ENCODE assay signal across 17 cellular contexts in the genomic region with DNA sequence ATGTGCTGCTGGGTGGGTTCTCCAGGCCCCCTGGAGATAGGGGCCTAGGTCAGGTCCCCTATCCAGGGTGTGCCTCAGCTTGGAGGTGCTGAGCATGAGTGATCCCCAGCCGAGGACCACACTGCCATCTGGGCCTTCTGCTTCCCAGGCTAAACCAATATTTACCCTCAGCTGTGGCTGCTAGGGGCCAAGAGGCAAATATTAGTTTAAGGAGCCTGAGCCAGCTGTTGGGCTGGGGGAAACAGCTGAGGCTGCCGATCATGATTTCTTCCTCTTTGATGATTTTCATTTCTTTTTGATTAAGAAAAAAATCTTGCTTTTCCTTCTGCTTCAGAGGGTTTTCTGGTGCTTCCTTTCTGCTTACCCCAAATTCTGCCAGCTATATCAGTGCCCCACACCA.
A peak's percentile ranks its signal among the peaks of the same experiment; 100 is the strongest.
DNase-seq lines count a peak whose midpoint lies in the region; ATAC-seq lines count a peak whose summit lies in the region.
"Had no signal": no experiment of that assay in that cellular context is flagged by ENCODE, and none has a peak within 500 bp of the region (broad histone marks: within the 10 kb centered on the region; RNA-seq: fewer than 3 reads in every experiment).

No MANE protein-coding gene starts in this region.

- peak overlapping the region in 1 of 11 experiments; percentile 13; a peak in 1 of 22 replicates for H3K27ac ChIP-seq in BLaER1 treated with 17β-estradiol and CSF1 and Interleukin-3, amounts not matched to agents 10 nM and 100 nM
- H3K27ac ChIP-seq in mucosa of rectum (ENCODE audit: low read depth in 2 of 2, low read length in 2 of 2): peak overlapping the region; percentile 10 to 23
- H3K27ac ChIP-seq: adrenal gland, esophagus squamous epithelium had no signal

- H3K4me3 Mint-ChIP-seq in natural killer cell treated with Interleukin-12 subunit alpha and Interleukin-12 subunit beta and Interleukin-15 and Interleukin-18, amount 100 ng/mL, for 72 hours: no peak overlapping the region
- H3K4me3 Mint-ChIP-seq in effector memory CD8-positive, alpha-beta T cell: no peak overlapping the region
- H3K4me3 Mint-ChIP-seq: memory B cell had no signal

- H3K27me3 Mint-ChIP-seq in natural killer cell treated with Interleukin-12 subunit alpha and Interleukin-12 subunit beta and Interleukin-15 and Interleukin-18, amount 100 ng/mL, for 72 hours: no peaks in the 10 kb centered on the region
- H3K27me3 Mint-ChIP-seq in effector memory CD8-positive, alpha-beta T cell: peaks cover 11 to 33% of the 10 kb centered on the region in 2 donors

- no peaks in the 10 kb centered on the region for H3K36me3 ChIP-seq in BLaER1 treated with 17β-estradiol and CSF1 and Interleukin-3, amounts not matched to agents 10 nM and 100 nM
- H3K36me3 ChIP-seq in mucosa of rectum (ENCODE audit: control insufficient read depth in 2 of 2, insufficient read depth in 2 of 2, low read length in 2 of 2): peaks cover 2 to 3% of the 10 kb centered on the region in 2 donors
- H3K36me3 ChIP-seq: adrenal gland, esophagus squamous epithelium had no signal

- no peaks in the 10 kb centered on the region; a peak in 1 of 22 replicates for H3K27me3 ChIP-seq in BLaER1 treated with 17β-estradiol and CSF1 and Interleukin-3, amounts not matched to agents 10 nM and 100 nM
- H3K27me3 ChIP-seq in mucosa of rectum (ENCODE audit: control insufficient read depth in 2 of 2, insufficient read depth in 2 of 2, low read length in 2 of 2): no peaks in the 10 kb centered on the region
- H3K27me3 ChIP-seq: adrenal gland had no signal

- H3K4me1 ChIP-seq in BLaER1 treated with 17β-estradiol and CSF1 and Interleukin-3, amounts not matched to agents 10 nM and 100 nM: peaks cover 9 to 70% (median 49%) of the 10 kb centered on the region in 10 experiments; a peak in 18 of 20 replicates
- peaks cover 12 to 31% of the 10 kb centered on the region in 2 donors for H3K4me1 ChIP-seq in mucosa of rectum (ENCODE audit: control insufficient read depth in 2 of 2, insufficient read depth in 2 of 2, low read length in 2 of 2)
- H3K4me1 ChIP-seq: adrenal gland had no signal

- no peaks in the 10 kb centered on the region for H4K20me1 ChIP-seq in BLaER1 treated with 17β-estradiol and CSF1 and Interleukin-3, amounts not matched to agents 10 nM and 100 nM

- H3K4me2 ChIP-seq in BLaER1 treated with 17β-estradiol and CSF1 and Interleukin-3, amounts not matched to agents 10 nM and 100 nM: peak overlapping the region in 9 of 11 experiments; percentile 17 to 74 (median 49); a peak in 16 of 22 replicates

- H3K4me3 ChIP-seq in BLaER1 treated with 17β-estradiol and CSF1 and Interleukin-3, amounts not matched to agents 10 nM and 100 nM: no peak overlapping the region
- H3K4me3 ChIP-seq in mucosa of rectum (ENCODE audit: low read length in 2 of 2): no peak overlapping the region
- H3K4me3 ChIP-seq: adrenal gland, esophagus squamous epithelium had no signal

- ATAC-seq in natural killer cell treated with Interleukin-12 subunit alpha and Interleukin-12 subunit beta and Interleukin-15 and Interleukin-18, amount 100 ng/mL, for 72 hours: no peak
- no peak for ATAC-seq in effector memory CD8-positive, alpha-beta T cell (replicated peaks)
- ATAC-seq: Right ventricle myocardium inferior; stimulated activated naive CD8-positive, alpha-beta T cell treated with anti-CD3 and anti-CD28 coated beads, Interleukin-15, Interleukin-2, amounts not matched to agents 100 U/mL and 50 U/mL, for 24 hours had no signal

- 0 out of 22 replicates have a peak overlapping the region, but pooled peaks of 2 of the 11 experiments have one; percentile 12 to 21 for H3K9ac ChIP-seq in BLaER1 treated with 17β-estradiol and CSF1 and Interleukin-3, amounts not matched to agents 10 nM and 100 nM
- no peak overlapping the region for H3K9ac ChIP-seq in mucosa of rectum (ENCODE audit: low read depth in 1 of 2, low read length in 2 of 2)

- peaks cover 0 to 3% of the 10 kb centered on the region in 2 donors for H3K4me1 Mint-ChIP-seq in natural killer cell treated with Interleukin-12 subunit alpha and Interleukin-12 subunit beta and Interleukin-15 and Interleukin-18, amount 100 ng/mL, for 72 hours (ENCODE audit: low read depth in 2 of 2)
- H3K4me1 Mint-ChIP-seq in effector memory CD8-positive, alpha-beta T cell (ENCODE audit: low read depth in 2 of 2): no peaks in the 10 kb centered on the region
- H3K4me1 Mint-ChIP-seq: memory B cell had no signal

- H3K9me3 Mint-ChIP-seq in natural killer cell treated with Interleukin-12 subunit alpha and Interleukin-12 subunit beta and Interleukin-15 and Interleukin-18, amount 100 ng/mL, for 72 hours: no peaks in the 10 kb centered on the region
- no peaks in the 10 kb centered on the region for H3K9me3 Mint-ChIP-seq in effector memory CD8-positive, alpha-beta T cell
- H3K9me3 Mint-ChIP-seq: memory B cell had no signal

- H3K36me3 Mint-ChIP-seq in natural killer cell treated with Interleukin-12 subunit alpha and Interleukin-12 subunit beta and Interleukin-15 and Interleukin-18, amount 100 ng/mL, for 72 hours: no peaks in the 10 kb centered on the region
- H3K36me3 Mint-ChIP-seq in effector memory CD8-positive, alpha-beta T cell (ENCODE audit: insufficient read depth): no peaks in the 10 kb centered on the region
- H3K36me3 Mint-ChIP-seq: memory B cell had no signal

- no peak overlapping the region for H3K27ac Mint-ChIP-seq in natural killer cell treated with Interleukin-12 subunit alpha and Interleukin-12 subunit beta and Interleukin-15 and Interleukin-18, amount 100 ng/mL, for 72 hours
- peak overlapping the region in 1 of 2 donors; percentile 34 for H3K27ac Mint-ChIP-seq in effector memory CD8-positive, alpha-beta T cell
- H3K27ac Mint-ChIP-seq: memory B cell had no signal

- peak; percentile 79 for DNase-seq in LHCN-M2 (ENCODE audit: low read depth)
- DNase-seq in NCI-H774 (lab: John Stamatoyannopoulos, UW): peak; percentile 36
- DNase-seq in natural killer cell treated with Interleukin-12 subunit alpha and Interleukin-12 subunit beta and Interleukin-15 and Interleukin-18, amount 100 ng/mL, for 72 hours (ENCODE audit: low spot score): no peak
- DNase-seq in effector memory CD8-positive, alpha-beta T cell: no peak
- no peak for DNase-seq in cerebellum (ENCODE audit: low spot score)
- DNase-seq in activated CD8-positive, alpha-beta memory T cell treated with anti-CD3 and anti-CD28 coated beads, Interleukin-2, amount 50 U/mL, for 48 hours: no peak
- DNase-seq: adrenal gland; esophagus squamous epithelium; GF-D8; retina; stimulated activated CD4-positive, alpha-beta T cell treated with anti-CD3 and anti-CD28 coated beads, Interleukin-15, amount 100 ng/mL, for 24 hours; stimulated activated naive CD8-positive, alpha-beta T cell treated with anti-CD3 and anti-CD28 coated beads, Interleukin-15, Interleukin-2, amounts not matched to agents 100 U/mL and 50 U/mL, for 24 hours; T-helper 1 cell had no signal

- H3K9me3 ChIP-seq in BLaER1 treated with 17β-estradiol and CSF1 and Interleukin-3, amounts not matched to agents 10 nM and 100 nM (replicated peaks in 1 of 11): no peaks in the 10 kb centered on the region
- no peaks in the 10 kb centered on the region for H3K9me3 ChIP-seq in mucosa of rectum (ENCODE audit: control insufficient read depth in 2 of 2, low read length in 2 of 2)
- H3K9me3 ChIP-seq: adrenal gland, esophagus squamous epithelium had no signal

Comparison
In these comparisons a context has a peak if more than half of its experiments do, and no peak if none do; other contexts are left out.
1. DNase-seq: peak in LHCN-M2 (single experiment) and NCI-H774 (single experiment); none in natural killer cell treated with Interleukin-12 subunit alpha and Interleukin-12 subunit beta and Interleukin-15 and Interleukin-18, amount 100 ng/mL, for 72 hours (single experiment), effector memory CD8-positive, alpha-beta T cell (0 of 3), cerebellum (single experiment) and activated CD8-positive, alpha-beta memory T cell treated with anti-CD3 and anti-CD28 coated beads, Interleukin-2, amount 50 U/mL, for 48 hours (single experiment).